Comparison of ENCODE assay signal across 1 cellular context in the genomic region with DNA sequence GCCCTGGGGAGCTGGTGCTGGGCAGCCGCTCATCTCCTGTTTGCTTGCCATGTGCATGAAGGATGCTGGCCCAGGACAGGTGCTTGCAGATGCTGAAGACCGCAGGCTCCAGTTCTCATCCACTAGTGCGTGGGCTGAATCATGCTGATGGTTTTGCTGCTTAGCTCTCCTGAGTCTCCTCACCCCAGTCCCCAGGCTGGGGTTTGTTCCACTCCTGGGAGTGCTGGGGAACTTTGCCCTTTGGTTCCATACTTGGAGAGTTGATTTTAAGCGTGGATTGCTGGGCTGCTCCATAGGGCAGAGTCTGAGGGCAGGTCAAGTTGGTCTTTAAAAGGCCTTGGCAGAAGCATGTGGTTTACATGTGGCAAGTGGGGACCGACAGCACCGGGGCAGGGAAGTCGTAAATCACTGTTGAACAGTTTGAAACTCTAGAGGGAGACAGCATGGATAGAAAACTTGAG.
TF ChIP-seq lines count a peak whose summit lies in the region.

No MANE protein-coding gene starts in this region.

TF ChIP-seq in K562, 482 proteins besides CTCF, POLR2A, EP300 and RAD21 (continued from another document and continues in another):
- TF ChIP-seq CREB1 (IDR thresholded peaks at IDR 0.05) (no peak), CREB1 (CRISPR knock-in tag; IDR thresholded peaks at IDR 0.05) (no peak; the same call in 1 of the 2 replicates), KHSRP (IDR thresholded peaks at IDR 0.05) (no peak), TAL1 (IDR thresholded peaks at IDR 0.05) (no peak), BHLHE40 (IDR thresholded peaks at IDR 0.05; ENCODE audit: low read length) (no peak), MECOM (CRISPR knock-in tag; IDR thresholded peaks at IDR 0.05) (peak; percentile 75; the same call in 1 of the 2 replicates), PTTG1 (tag; IDR thresholded peaks at IDR 0.05; ENCODE audit: low read depth) (no peak), NFIX (CRISPR knock-in tag; IDR thresholded peaks at IDR 0.05; ENCODE audit: low read depth) (no peak), ZNF121 (CRISPR knock-in tag; conservative IDR thresholded peaks at IDR 0.05) (no peak), KAT7 (CRISPR knock-in tag; IDR thresholded peaks at IDR 0.05; ENCODE audit: borderline replicate concordance) (no peak), ATF7 (IDR thresholded peaks at IDR 0.05) (peak; percentile 49; the same call in 1 of the 2 replicates), ZZZ3 (IDR thresholded peaks at IDR 0.05) (no peak), TCF7L2 (IDR thresholded peaks at IDR 0.05; ENCODE audit: low read depth, low read length) (no peak), ARID2 (IDR thresholded peaks at IDR 0.05) (no peak), RAD51 (IDR thresholded peaks at IDR 0.05; ENCODE audit: borderline replicate concordance, low read depth) (no peak), POLR2H (tag; IDR thresholded peaks at IDR 0.05; ENCODE audit: low read depth) (no peak), MTA3 (IDR thresholded peaks at IDR 0.05; ENCODE audit: borderline replicate concordance) (no peak), ID3 (CRISPR knock-in tag; IDR thresholded peaks at IDR 0.05) (no peak), ID3 (tag; IDR thresholded peaks at IDR 0.05) (no peak; the same call in 1 of the 2 replicates), EZH2 (IDR thresholded peaks at IDR 0.05; ENCODE audit: borderline replicate concordance, low read depth, low read length) (no peak), RBM15 (IDR thresholded peaks at IDR 0.05; ENCODE audit: insufficient read depth, low read length) (no peak), TARDBP (IDR thresholded peaks at IDR 0.05) (no peak), E2F6 (IDR thresholded peaks at IDR 0.05; ENCODE audit: borderline replicate concordance in 1 of 2, extremely low read depth in 1 of 2, insufficient read depth in 1 of 2, insufficient read length in 1 of 2, low read depth in 1 of 2, low read length in 1 of 2, poor library complexity in 1 of 2, severe bottlenecking in 1 of 2) (peak; percentile 41 to 81), PATZ1 (CRISPR knock-in tag; IDR thresholded peaks at IDR 0.05; ENCODE audit: borderline replicate concordance) (no peak), SP2 (IDR thresholded peaks at IDR 0.05; ENCODE audit: extremely low read depth, low read depth, low read length, poor library complexity, severe bottlenecking) (no peak), ZNF778 (CRISPR knock-in tag; IDR thresholded peaks at IDR 0.05) (no peak), ZNF143 (CRISPR knock-in tag; IDR thresholded peaks at IDR 0.05) (no peak), SIN3A (IDR thresholded peaks at IDR 0.05; ENCODE audit: borderline replicate concordance in 2 of 2, control insufficient read depth in 1 of 2, low read depth in 2 of 2, low read length in 2 of 2) (no peak), SOX6 (IDR thresholded peaks at IDR 0.05) (no peak), POLR3A (IDR thresholded peaks at IDR 0.05; ENCODE audit: borderline replicate concordance, extremely low read depth, insufficient read depth, insufficient read length) (no peak), ZNF263 (CRISPR knock-in tag; IDR thresholded peaks at IDR 0.05; ENCODE audit: borderline replicate concordance) (no peak), NR4A1 (CRISPR knock-in tag; IDR thresholded peaks at IDR 0.05) (peak; percentile 90; the same call in 1 of the 2 replicates), NR4A1 (tag; IDR thresholded peaks at IDR 0.05) (peak; percentile 79), RBBP5 (IDR thresholded peaks at IDR 0.05; ENCODE audit: borderline replicate concordance, insufficient read depth, low read length, poor library complexity, severe bottlenecking) (no peak), ZNF23 (CRISPR knock-in tag; IDR thresholded peaks at IDR 0.05) (no peak), CBFA2T2 (conservative IDR thresholded peaks at IDR 0.05) (no peak; the same call in 1 of the 2 replicates), MED1 (CRISPR knock-in tag; IDR thresholded peaks at IDR 0.05; ENCODE audit: borderline replicate concordance) (no peak), CEBPG (CRISPR knock-in tag; IDR thresholded peaks at IDR 0.05) (no peak), CEBPG (tag; conservative IDR thresholded peaks at IDR 0.05 in 1 of 2, IDR thresholded peaks at IDR 0.05 in 1 of 2) (no peak), JUNB (CRISPR knock-in tag; conservative IDR thresholded peaks at IDR 0.05) (no peak), STAG1 (CRISPR knock-in tag; IDR thresholded peaks at IDR 0.05; ENCODE audit: borderline replicate concordance) (no peak), ZNF175 (CRISPR knock-in tag; IDR thresholded peaks at IDR 0.05; ENCODE audit: low read depth) (peak; percentile 93), PHF8 (IDR thresholded peaks at IDR 0.05; ENCODE audit: borderline replicate concordance, low read length) (no peak), HDAC8 (tag; IDR thresholded peaks at IDR 0.05) (no peak)
- TF ChIP-seq, protein P1, sequence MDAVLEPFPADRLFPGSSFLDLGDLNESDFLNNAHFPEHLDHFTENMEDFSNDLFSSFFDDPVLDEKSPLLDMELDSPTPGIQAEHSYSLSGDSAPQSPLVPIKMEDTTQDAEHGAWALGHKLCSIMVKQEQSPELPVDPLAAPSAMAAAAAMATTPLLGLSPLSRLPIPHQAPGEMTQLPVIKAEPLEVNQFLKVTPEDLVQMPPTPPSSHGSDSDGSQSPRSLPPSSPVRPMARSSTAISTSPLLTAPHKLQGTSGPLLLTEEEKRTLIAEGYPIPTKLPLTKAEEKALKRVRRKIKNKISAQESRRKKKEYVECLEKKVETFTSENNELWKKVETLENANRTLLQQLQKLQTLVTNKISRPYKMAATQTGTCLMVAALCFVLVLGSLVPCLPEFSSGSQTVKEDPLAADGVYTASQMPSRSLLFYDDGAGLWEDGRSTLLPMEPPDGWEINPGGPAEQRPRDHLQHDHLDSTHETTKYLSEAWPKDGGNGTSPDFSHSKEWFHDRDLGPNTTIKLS (IDR thresholded peaks at IDR 0.05; ENCODE audit: borderline replicate concordance, low read depth): peak; percentile 52; the same call in 1 of the 2 replicates
- TF ChIP-seq, protein P2, sequence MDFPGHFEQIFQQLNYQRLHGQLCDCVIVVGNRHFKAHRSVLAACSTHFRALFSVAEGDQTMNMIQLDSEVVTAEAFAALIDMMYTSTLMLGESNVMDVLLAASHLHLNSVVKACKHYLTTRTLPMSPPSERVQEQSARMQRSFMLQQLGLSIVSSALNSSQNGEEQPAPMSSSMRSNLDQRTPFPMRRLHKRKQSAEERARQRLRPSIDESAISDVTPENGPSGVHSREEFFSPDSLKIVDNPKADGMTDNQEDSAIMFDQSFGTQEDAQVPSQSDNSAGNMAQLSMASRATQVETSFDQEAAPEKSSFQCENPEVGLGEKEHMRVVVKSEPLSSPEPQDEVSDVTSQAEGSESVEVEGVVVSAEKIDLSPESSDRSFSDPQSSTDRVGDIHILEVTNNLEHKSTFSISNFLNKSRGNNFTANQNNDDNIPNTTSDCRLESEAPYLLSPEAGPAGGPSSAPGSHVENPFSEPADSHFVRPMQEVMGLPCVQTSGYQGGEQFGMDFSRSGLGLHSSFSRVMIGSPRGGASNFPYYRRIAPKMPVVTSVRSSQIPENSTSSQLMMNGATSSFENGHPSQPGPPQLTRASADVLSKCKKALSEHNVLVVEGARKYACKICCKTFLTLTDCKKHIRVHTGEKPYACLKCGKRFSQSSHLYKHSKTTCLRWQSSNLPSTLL (IDR thresholded peaks at IDR 0.05): no peak
- TF ChIP-seq, protein P3, sequence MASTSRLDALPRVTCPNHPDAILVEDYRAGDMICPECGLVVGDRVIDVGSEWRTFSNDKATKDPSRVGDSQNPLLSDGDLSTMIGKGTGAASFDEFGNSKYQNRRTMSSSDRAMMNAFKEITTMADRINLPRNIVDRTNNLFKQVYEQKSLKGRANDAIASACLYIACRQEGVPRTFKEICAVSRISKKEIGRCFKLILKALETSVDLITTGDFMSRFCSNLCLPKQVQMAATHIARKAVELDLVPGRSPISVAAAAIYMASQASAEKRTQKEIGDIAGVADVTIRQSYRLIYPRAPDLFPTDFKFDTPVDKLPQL (IDR thresholded peaks at IDR 0.05; ENCODE audit: extremely low read depth, insufficient read length): no peak
- TF ChIP-seq, protein P4, sequence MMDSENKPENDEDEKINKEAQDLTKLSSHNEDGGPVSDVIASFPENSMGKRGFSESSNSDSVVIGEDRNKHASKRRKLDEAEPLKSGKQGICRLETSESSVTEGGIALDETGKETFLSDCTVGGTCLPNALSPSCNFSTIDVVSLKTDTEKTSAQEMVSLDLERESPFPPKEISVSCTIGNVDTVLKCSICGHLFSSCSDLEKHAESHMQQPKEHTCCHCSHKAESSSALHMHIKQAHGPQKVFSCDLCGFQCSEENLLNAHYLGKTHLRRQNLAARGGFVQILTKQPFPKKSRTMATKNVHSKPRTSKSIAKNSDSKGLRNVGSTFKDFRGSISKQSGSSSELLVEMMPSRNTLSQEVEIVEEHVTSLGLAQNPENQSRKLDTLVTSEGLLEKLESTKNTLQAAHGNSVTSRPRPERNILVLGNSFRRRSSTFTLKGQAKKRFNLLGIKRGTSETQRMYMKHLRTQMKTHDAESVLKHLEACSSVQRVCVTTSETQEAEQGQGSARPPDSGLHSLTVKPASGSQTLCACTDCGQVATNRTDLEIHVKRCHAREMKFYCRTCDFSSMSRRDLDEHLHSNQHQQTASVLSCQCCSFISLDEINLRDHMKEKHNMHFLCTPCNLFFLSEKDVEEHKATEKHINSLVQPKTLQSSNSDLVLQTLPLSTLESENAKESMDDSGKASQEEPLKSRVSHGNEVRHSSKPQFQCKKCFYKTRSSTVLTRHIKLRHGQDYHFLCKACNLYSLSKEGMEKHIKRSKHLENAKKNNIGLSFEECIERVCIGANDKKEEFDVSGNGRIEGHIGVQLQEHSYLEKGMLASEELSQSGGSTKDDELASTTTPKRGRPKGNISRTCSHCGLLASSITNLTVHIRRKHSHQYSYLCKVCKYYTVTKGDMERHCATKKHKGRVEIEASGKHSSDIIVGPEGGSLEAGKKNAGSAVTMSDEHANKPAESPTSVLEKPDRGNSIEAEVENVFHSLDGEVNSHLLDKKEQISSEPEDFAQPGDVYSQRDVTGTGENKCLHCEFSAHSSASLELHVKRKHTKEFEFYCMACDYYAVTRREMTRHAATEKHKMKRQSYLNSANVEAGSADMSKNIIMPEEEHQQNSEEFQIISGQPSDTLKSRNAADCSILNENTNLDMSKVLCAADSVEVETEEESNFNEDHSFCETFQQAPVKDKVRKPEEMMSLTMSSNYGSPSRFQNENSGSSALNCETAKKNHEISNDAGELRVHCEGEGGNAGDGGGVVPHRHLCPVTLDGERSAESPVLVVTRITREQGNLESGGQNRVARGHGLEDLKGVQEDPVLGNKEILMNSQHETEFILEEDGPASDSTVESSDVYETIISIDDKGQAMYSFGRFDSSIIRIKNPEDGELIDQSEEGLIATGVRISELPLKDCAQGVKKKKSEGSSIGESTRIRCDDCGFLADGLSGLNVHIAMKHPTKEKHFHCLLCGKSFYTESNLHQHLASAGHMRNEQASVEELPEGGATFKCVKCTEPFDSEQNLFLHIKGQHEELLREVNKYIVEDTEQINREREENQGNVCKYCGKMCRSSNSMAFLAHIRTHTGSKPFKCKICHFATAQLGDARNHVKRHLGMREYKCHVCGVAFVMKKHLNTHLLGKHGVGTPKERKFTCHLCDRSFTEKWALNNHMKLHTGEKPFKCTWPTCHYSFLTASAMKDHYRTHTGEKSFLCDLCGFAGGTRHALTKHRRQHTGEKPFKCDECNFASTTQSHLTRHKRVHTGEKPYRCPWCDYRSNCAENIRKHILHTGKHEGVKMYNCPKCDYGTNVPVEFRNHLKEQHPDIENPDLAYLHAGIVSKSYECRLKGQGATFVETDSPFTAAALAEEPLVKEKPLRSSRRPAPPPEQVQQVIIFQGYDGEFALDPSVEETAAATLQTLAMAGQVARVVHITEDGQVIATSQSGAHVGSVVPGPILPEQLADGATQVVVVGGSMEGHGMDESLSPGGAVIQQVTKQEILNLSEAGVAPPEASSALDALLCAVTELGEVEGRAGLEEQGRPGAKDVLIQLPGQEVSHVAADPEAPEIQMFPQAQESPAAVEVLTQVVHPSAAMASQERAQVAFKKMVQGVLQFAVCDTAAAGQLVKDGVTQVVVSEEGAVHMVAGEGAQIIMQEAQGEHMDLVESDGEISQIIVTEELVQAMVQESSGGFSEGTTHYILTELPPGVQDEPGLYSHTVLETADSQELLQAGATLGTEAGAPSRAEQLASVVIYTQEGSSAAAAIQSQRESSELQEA (IDR thresholded peaks at IDR 0.05; ENCODE audit: low read depth): 0 out of 2 replicates have a peak, but pooled peaks have one; percentile 1
- TF ChIP-seq, protein P5, sequence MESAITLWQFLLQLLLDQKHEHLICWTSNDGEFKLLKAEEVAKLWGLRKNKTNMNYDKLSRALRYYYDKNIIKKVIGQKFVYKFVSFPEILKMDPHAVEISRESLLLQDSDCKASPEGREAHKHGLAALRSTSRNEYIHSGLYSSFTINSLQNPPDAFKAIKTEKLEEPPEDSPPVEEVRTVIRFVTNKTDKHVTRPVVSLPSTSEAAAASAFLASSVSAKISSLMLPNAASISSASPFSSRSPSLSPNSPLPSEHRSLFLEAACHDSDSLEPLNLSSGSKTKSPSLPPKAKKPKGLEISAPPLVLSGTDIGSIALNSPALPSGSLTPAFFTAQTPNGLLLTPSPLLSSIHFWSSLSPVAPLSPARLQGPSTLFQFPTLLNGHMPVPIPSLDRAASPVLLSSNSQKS (CRISPR knock-in tag; IDR thresholded peaks at IDR 0.05): no peak
